Comparison of ENCODE assay signal across 1 cellular context in genomic region chr7:72927791-72928190, GRCh38. TPM values are rescaled to one million over a fixed set of nuclear protein-coding genes. Genes with fewer than 3 reads are reported as not detected.
"Had no signal": no experiment of that assay in that cellular context is flagged by ENCODE, and none has a peak within 500 bp of the region (broad histone marks: within the 10 kb centered on the region; RNA-seq: fewer than 3 reads in every experiment).

No MANE protein-coding gene starts in this region.

RNA-seq across cellular contexts. Expression of gene TRIM74, which starts 41.5 kb away (rescaled TPM):
- polyA plus RNA-seq: aorta had no signal
